Comparison of ENCODE assay signal across 10 cellular contexts in the genomic region with DNA sequence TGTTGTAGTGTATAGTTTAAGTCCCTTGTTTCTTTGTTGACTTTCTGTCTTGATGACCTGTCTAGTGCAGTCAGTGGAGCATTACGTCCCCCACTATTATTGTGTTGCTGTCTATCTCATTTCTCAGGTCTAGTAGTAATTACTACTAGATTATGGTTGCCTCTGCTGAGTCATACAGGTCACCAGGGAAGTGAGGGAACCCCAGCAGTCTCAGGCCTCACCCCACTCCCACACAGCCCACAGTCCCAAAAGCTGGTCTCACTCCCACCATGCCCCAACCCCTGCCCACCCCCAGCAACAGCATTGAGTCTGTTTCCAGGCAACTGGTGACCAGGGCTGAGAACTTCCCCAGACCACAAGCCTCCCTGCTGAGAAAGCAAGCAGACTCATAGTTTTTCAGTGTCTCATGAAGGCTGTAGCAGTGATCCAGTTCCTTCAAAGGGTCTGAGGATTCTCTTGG.
DNase-seq lines count a peak whose midpoint lies in the region; ATAC-seq and TF ChIP-seq lines count a peak whose summit lies in the region.
"Had no signal": no experiment of that assay in that cellular context is flagged by ENCODE, and none has a peak within 500 bp of the region (broad histone marks: within the 10 kb centered on the region; RNA-seq: fewer than 3 reads in every experiment).

No MANE protein-coding gene starts in this region.

- no TSS peak for BruUV-seq in PC-9 (replicated peaks; lab: Mats Ljungman, UMichigan)

- H3K4me2 ChIP-seq in KMS-11 (peak overlapping the region; percentile 33; the same call in 1 of the 2 replicates), mesenchymal stem cell (ENCODE audit: low read length, poor library complexity, severe bottlenecking) (no peak overlapping the region), PC-9 (no peak overlapping the region)

- H3K4me3 ChIP-seq in KMS-11 (IDR thresholded peaks at IDR 0.05; ENCODE audit: insufficient read depth, low read depth, low read length) (no peak overlapping the region), mesenchymal stem cell (ENCODE audit: insufficient read depth in 1 of 2, low read depth in 1 of 2, low read length in 2 of 2) (no peak overlapping the region), ovary (no peak overlapping the region), PC-9 (no peak overlapping the region)

- CTCF ChIA-PET in PC-9 (lab: Charles Lee) = no interaction called here

- no peak overlapping the region for H2BK120ac ChIP-seq in mesenchymal stem cell (ENCODE audit: low read depth, low read length)

- H3K36me3 ChIP-seq in KMS-11 (ENCODE audit: insufficient read depth) = no peaks in the 10 kb centered on the region
- H3K36me3 ChIP-seq in mesenchymal stem cell (ENCODE audit: control insufficient read depth in 1 of 2, insufficient read depth in 2 of 2, low read depth in 1 of 2, low read length in 2 of 2) = no peaks in the 10 kb centered on the region
- H3K36me3 ChIP-seq in ovary = no peaks in the 10 kb centered on the region
- no peaks in the 10 kb centered on the region for H3K36me3 ChIP-seq in PC-9 (ENCODE audit: low read depth)

- no peak overlapping the region for H2BK15ac ChIP-seq in mesenchymal stem cell (ENCODE audit: low read depth, poor library complexity, severe bottlenecking)

- TF ChIP-seq CTCF in KMS-11 (conservative IDR thresholded peaks at IDR 0.05; ENCODE audit: low read depth, low read length) (no peak), ovary (IDR thresholded peaks at IDR 0.05) (no peak), PC-9 (conservative IDR thresholded peaks at IDR 0.05) (no peak)

- no peak overlapping the region for H2BK12ac ChIP-seq in mesenchymal stem cell (ENCODE audit: low read length in 2 of 2)

- H2AK5ac ChIP-seq in mesenchymal stem cell (ENCODE audit: low read length, severe bottlenecking) = no peak overlapping the region

- H3K79me1 ChIP-seq in mesenchymal stem cell (replicated peaks; ENCODE audit: low read length, poor library complexity, severe bottlenecking) = peaks cover 6% of the 10 kb centered on the region

- POLR2A ChIA-PET in PC-9 (lab: Charles Lee; ENCODE audit: unreplicated experiment) = interaction anchor here (0.7 kb wide), 1 partner anchor 44 kb away, joined by 3 read pairs; no protein-coding TSS in a partner anchor

- H3K4me1 ChIP-seq in KMS-11 (ENCODE audit: low read depth, poor library complexity, severe bottlenecking) (peaks cover 21% of the 10 kb centered on the region), mesenchymal stem cell (ENCODE audit: control insufficient read depth, insufficient read depth, low read depth, low read length) (peaks cover 4% of the 10 kb centered on the region), ovary (ENCODE audit: insufficient read depth) (no peaks in the 10 kb centered on the region), PC-9 (replicated peaks; ENCODE audit: insufficient read depth) (no peaks in the 10 kb centered on the region)

- peak overlapping the region; percentile 24; the same call in 1 of the 2 replicates for H2AFZ ChIP-seq in KMS-11 (ENCODE audit: low read depth)
- H2AFZ ChIP-seq in mesenchymal stem cell (ENCODE audit: low read depth, low read length) = no peak overlapping the region
- H2AFZ ChIP-seq in PC-9 = no peak overlapping the region

- H3F3A ChIP-seq in PC-9 (ENCODE audit: insufficient read depth, low read depth) = no peaks in the 10 kb centered on the region

- H3K79me2 ChIP-seq in KMS-11 (ENCODE audit: insufficient read depth, low read depth) (no peaks in the 10 kb centered on the region), PC-9 (ENCODE audit: low read depth) (no peaks in the 10 kb centered on the region)

- no peaks in the 10 kb centered on the region for H3K9me2 ChIP-seq in PC-9 (ENCODE audit: insufficient read depth)

- peak overlapping the region in 1 of 2 experiments; percentile 60 for H3K4ac ChIP-seq in mesenchymal stem cell (ENCODE audit: low read depth in 1 of 2, low read length in 2 of 2)

- WGBS in mesenchymal stem cell = 100% methylated on average over 1 of the region's 1 CpG
- 88 to 100% (median 91%) methylated on average over 1 of the region's 1 CpG for WGBS in ovary, 3 donors

- TF ChIP-seq EP300 in ovary (IDR thresholded peaks at IDR 0.05) = no peak

- peak overlapping the region; percentile 27; the same call in 1 of the 2 replicates for H3K27ac ChIP-seq in KMS-11
- H3K27ac ChIP-seq in mesenchymal stem cell (ENCODE audit: low read length, poor library complexity, severe bottlenecking) = peak overlapping the region; percentile 81
- H3K27ac ChIP-seq in ovary = no peak overlapping the region
- no peak overlapping the region for H3K27ac ChIP-seq in PC-9

- peak overlapping the region in 1 of 2 experiments; percentile 21 for H3K18ac ChIP-seq in mesenchymal stem cell (ENCODE audit: low read depth in 1 of 2, low read length in 2 of 2)

- H4K20me1 ChIP-seq in KMS-11 (ENCODE audit: insufficient read depth) (no peaks in the 10 kb centered on the region), PC-9 (ENCODE audit: insufficient read depth) (no peaks in the 10 kb centered on the region)

- DNase-seq in mesenchymal stem cell (peak; percentile 81), ovary (no peak), cardiac septum (ENCODE audit: low spot score) (no peak), PC-9 (no peak)
- DNase-seq: activated CD4-positive, CD25-positive, alpha-beta regulatory T cell; naive B cell had no signal

- no peak overlapping the region for H3K14ac ChIP-seq in mesenchymal stem cell (ENCODE audit: low read length in 2 of 2)

- no peak overlapping the region; the same call in 1 of the 2 replicates for H3K9ac ChIP-seq in KMS-11
- H3K9ac ChIP-seq in mesenchymal stem cell (ENCODE audit: low read length) = no peak overlapping the region

- no peak for TF ChIP-seq POLR2A in ovary (IDR thresholded peaks at IDR 0.05)

- intact Hi-C loops in ovary (cut with DNase I) = no loop called here
- intact Hi-C loops in cardiac septum (cut with DNase I) = no loop called here
- intact Hi-C loops in PC-9 (cut with micrococcal nuclease; ENCODE audit: unreplicated experiment) = no loop called here

- peak overlapping the region; percentile 5 for H2BK5ac ChIP-seq in mesenchymal stem cell (ENCODE audit: low read depth, low read length, poor library complexity, severe bottlenecking)

- ATAC-seq in GM18508 (IDR thresholded peaks at IDR 0.05; ENCODE audit: insufficient read depth, unreplicated experiment) (peak; percentile 78), HG02588 (IDR thresholded peaks at IDR 0.05; ENCODE audit: unreplicated experiment) (peak; percentile 89), HG03469 (IDR thresholded peaks at IDR 0.05; ENCODE audit: unreplicated experiment) (no peak)

- H4K91ac ChIP-seq in mesenchymal stem cell (ENCODE audit: low read length) = no peak overlapping the region

- H3K23ac ChIP-seq in mesenchymal stem cell (ENCODE audit: low read length in 2 of 2) = no peak overlapping the region

- H4K8ac ChIP-seq in mesenchymal stem cell (ENCODE audit: low read length) = no peak overlapping the region

- H3K9me3 ChIP-seq in mesenchymal stem cell (ENCODE audit: control insufficient read depth, low read length) (no peaks in the 10 kb centered on the region), ovary (no peaks in the 10 kb centered on the region), PC-9 (ENCODE audit: insufficient read depth, low read depth) (no peaks in the 10 kb centered on the region)

- H3K27me3 ChIP-seq in KMS-11 (ENCODE audit: insufficient read depth, low read depth) (no peaks in the 10 kb centered on the region), mesenchymal stem cell (ENCODE audit: control insufficient read depth in 1 of 2, insufficient read depth in 1 of 2, low read length in 2 of 2) (no peaks in the 10 kb centered on the region), ovary (no peaks in the 10 kb centered on the region), PC-9 (ENCODE audit: insufficient read depth, low read depth) (no peaks in the 10 kb centered on the region)

Comparison
In these comparisons a context has a peak if more than half of its experiments do, and no peak if none do; other contexts are left out.
1. H3K27ac ChIP-seq: peak in KMS-11 (single experiment) and mesenchymal stem cell (single experiment); none in ovary (0 of 2) and PC-9 (single experiment).